In the genomic region with DNA sequence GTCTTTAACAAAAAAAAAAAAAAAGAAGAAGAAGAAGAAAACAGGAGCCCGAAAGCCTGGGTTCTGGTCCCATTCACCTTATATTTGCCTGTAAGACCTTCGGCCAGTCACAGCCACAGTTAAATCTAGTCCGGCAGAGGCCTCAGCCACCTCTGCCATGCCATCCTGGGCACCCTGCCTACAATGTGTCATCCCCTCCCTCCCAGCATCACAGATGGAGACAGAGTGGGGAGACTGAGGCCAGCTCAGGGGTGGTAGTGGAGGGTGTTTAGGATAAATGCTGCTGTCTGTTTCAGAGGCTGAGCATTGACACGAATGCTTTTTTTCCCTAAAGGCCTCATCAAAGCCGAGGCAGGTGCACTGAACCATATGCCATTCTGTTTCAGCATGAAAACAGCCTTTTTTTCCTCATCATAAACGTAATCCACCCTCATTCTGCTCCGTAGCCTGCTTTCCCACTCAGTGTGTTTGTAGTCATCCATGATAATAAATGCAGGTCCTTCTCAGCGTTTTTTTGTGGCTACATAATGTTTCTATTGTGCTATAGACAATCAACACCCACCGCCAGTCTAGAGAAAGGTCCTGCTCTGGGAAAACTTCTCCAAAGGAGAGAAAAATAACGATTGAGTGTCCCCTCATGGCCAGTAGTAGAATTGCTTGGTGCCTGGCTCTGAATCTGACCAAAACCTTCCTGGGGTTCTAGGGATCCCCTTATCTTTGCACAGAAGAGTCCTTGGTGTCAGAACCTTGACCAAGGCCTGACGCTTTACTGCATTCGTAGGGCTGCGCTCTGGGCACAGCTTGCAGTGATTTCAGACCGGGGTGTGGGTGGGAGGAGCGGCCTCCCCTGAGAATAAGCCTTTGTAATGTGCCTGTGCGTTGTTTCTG, we compare ENCODE assay signal across 1 cellular context.
TF ChIP-seq lines count a peak whose summit lies in the region.

No MANE protein-coding gene starts in this region.

TF ChIP-seq in K562, 482 proteins besides CTCF, POLR2A, EP300 and RAD21:
- TF ChIP-seq SMAD4 (CRISPR knock-in tag; conservative IDR thresholded peaks at IDR 0.05) (no peak), MTA1 (IDR thresholded peaks at IDR 0.05; ENCODE audit: borderline replicate concordance) (no peak), TCFL5 (CRISPR knock-in tag; conservative IDR thresholded peaks at IDR 0.05) (no peak), GATAD2A (IDR thresholded peaks at IDR 0.05) (no peak), EGR1 (conservative IDR thresholded peaks at IDR 0.05) (no peak), ZNF165 (CRISPR knock-in tag; IDR thresholded peaks at IDR 0.05; ENCODE audit: borderline replicate concordance) (no peak), ZNF668 (CRISPR knock-in tag; IDR thresholded peaks at IDR 0.05) (no peak), HMG20A (CRISPR knock-in tag; conservative IDR thresholded peaks at IDR 0.05) (no peak), ZNF76 (CRISPR knock-in tag; IDR thresholded peaks at IDR 0.05; ENCODE audit: borderline replicate concordance) (no peak), ZBTB7A (IDR thresholded peaks at IDR 0.05; ENCODE audit: borderline replicate concordance, control insufficient read depth, low read depth, low read length) (no peak), TBL1XR1 (IDR thresholded peaks at IDR 0.05; ENCODE audit: low read length in 2 of 2) (no peak)
- TF ChIP-seq, protein P1, sequence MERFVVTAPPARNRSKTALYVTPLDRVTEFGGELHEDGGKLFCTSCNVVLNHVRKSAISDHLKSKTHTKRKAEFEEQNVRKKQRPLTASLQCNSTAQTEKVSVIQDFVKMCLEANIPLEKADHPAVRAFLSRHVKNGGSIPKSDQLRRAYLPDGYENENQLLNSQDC (CRISPR knock-in tag; IDR thresholded peaks at IDR 0.05), result no peak
- TF ChIP-seq, protein P2, sequence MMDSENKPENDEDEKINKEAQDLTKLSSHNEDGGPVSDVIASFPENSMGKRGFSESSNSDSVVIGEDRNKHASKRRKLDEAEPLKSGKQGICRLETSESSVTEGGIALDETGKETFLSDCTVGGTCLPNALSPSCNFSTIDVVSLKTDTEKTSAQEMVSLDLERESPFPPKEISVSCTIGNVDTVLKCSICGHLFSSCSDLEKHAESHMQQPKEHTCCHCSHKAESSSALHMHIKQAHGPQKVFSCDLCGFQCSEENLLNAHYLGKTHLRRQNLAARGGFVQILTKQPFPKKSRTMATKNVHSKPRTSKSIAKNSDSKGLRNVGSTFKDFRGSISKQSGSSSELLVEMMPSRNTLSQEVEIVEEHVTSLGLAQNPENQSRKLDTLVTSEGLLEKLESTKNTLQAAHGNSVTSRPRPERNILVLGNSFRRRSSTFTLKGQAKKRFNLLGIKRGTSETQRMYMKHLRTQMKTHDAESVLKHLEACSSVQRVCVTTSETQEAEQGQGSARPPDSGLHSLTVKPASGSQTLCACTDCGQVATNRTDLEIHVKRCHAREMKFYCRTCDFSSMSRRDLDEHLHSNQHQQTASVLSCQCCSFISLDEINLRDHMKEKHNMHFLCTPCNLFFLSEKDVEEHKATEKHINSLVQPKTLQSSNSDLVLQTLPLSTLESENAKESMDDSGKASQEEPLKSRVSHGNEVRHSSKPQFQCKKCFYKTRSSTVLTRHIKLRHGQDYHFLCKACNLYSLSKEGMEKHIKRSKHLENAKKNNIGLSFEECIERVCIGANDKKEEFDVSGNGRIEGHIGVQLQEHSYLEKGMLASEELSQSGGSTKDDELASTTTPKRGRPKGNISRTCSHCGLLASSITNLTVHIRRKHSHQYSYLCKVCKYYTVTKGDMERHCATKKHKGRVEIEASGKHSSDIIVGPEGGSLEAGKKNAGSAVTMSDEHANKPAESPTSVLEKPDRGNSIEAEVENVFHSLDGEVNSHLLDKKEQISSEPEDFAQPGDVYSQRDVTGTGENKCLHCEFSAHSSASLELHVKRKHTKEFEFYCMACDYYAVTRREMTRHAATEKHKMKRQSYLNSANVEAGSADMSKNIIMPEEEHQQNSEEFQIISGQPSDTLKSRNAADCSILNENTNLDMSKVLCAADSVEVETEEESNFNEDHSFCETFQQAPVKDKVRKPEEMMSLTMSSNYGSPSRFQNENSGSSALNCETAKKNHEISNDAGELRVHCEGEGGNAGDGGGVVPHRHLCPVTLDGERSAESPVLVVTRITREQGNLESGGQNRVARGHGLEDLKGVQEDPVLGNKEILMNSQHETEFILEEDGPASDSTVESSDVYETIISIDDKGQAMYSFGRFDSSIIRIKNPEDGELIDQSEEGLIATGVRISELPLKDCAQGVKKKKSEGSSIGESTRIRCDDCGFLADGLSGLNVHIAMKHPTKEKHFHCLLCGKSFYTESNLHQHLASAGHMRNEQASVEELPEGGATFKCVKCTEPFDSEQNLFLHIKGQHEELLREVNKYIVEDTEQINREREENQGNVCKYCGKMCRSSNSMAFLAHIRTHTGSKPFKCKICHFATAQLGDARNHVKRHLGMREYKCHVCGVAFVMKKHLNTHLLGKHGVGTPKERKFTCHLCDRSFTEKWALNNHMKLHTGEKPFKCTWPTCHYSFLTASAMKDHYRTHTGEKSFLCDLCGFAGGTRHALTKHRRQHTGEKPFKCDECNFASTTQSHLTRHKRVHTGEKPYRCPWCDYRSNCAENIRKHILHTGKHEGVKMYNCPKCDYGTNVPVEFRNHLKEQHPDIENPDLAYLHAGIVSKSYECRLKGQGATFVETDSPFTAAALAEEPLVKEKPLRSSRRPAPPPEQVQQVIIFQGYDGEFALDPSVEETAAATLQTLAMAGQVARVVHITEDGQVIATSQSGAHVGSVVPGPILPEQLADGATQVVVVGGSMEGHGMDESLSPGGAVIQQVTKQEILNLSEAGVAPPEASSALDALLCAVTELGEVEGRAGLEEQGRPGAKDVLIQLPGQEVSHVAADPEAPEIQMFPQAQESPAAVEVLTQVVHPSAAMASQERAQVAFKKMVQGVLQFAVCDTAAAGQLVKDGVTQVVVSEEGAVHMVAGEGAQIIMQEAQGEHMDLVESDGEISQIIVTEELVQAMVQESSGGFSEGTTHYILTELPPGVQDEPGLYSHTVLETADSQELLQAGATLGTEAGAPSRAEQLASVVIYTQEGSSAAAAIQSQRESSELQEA (IDR thresholded peaks at IDR 0.05; ENCODE audit: low read depth), result no peak
- TF ChIP-seq, protein P3, sequence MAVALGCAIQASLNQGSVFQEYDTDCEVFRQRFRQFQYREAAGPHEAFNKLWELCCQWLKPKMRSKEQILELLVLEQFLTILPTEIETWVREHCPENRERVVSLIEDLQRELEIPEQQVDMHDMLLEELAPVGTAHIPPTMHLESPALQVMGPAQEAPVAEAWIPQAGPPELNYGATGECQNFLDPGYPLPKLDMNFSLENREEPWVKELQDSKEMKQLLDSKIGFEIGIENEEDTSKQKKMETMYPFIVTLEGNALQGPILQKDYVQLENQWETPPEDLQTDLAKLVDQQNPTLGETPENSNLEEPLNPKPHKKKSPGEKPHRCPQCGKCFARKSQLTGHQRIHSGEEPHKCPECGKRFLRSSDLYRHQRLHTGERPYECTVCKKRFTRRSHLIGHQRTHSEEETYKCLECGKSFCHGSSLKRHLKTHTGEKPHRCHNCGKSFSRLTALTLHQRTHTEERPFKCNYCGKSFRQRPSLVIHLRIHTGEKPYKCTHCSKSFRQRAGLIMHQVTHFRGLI (CRISPR knock-in tag; IDR thresholded peaks at IDR 0.05), result no peak
- TF ChIP-seq, protein P4, sequence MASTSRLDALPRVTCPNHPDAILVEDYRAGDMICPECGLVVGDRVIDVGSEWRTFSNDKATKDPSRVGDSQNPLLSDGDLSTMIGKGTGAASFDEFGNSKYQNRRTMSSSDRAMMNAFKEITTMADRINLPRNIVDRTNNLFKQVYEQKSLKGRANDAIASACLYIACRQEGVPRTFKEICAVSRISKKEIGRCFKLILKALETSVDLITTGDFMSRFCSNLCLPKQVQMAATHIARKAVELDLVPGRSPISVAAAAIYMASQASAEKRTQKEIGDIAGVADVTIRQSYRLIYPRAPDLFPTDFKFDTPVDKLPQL (IDR thresholded peaks at IDR 0.05; ENCODE audit: extremely low read depth, insufficient read length), result no peak
